8 cellular contexts compared by ENCODE assay signal in the genomic region with DNA sequence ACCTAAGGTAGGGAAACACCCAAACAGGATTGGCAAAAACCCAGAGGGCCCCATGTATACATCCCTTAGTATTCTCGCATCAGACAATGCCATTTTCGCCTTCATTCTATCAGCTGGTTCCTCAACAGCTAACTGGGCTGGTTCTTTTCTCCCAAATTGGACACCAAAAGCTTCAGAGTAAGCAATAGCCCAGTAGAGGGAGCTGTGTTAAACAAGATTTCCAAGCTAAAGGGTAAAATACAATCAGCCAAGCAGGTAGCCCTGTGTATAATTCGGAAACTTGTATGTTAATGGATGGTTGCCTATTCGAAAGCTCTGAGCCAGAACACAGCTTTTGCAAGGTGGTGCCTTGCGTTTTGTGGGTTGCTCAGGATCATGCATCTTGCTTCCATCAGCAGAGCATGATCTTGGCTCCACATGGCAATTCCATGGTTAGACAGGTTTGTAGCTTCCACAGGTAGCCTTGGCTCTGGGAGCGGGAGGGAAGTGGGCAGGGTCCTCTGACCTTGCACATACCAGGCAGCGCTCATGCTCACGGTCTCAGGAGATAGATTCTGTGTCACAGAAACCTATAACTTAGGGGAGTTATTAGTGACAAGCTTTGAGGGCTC.
DNase-seq lines count a peak whose midpoint lies in the region; ATAC-seq and TF ChIP-seq lines count a peak whose summit lies in the region.

No MANE protein-coding gene starts in this region.

- H3K9me3 ChIP-seq in WERI-Rb-1 (ENCODE audit: severe bottlenecking): no peaks in the 10 kb centered on the region
- H3K9me3 ChIP-seq in iPS DF 6.9 (ENCODE audit: control insufficient read depth, insufficient read depth, low read length): no peaks in the 10 kb centered on the region
- H3K9me3 ChIP-seq in testis: no peaks in the 10 kb centered on the region

- DNase-seq in AG10803 (ENCODE audit: low read depth): peak; percentile 74
- DNase-seq in Kasumi-1 (lab: John Stamatoyannopoulos, UW): peak; percentile 88 to 96
- DNase-seq in WERI-Rb-1: no peak
- DNase-seq in iPS DF 6.9 (ENCODE audit: low read depth, low spot score): peak; percentile 27
- DNase-seq in testis: no peak

- H3K27me3 ChIP-seq in WERI-Rb-1 (ENCODE audit: insufficient read depth, low read depth, severe bottlenecking) (peaks cover 83% of the 10 kb centered on the region), iPS DF 6.9 (ENCODE audit: control insufficient read depth, insufficient read depth, low read length) (no peaks in the 10 kb centered on the region), testis (no peaks in the 10 kb centered on the region)

- WGBS in iPS DF 6.9 (ENCODE audit: insufficient coverage, insufficient read length): no CpG with 5 or more reads among the region's 8 CpGs
- WGBS in testis, 2 donors: 62 to 63% methylated on average over 7 to 8 of the region's 8 CpGs

- TF ChIP-seq POLR2A in testis (IDR thresholded peaks at IDR 0.05): no peak

- H3K4me1 ChIP-seq in iPS DF 6.9 (ENCODE audit: control insufficient read depth, insufficient read depth, low read length) (no peaks in the 10 kb centered on the region), testis (peaks cover 17% of the 10 kb centered on the region)

- peak; percentile 30 for ATAC-seq in GM18519 (IDR thresholded peaks at IDR 0.05; ENCODE audit: low FRiP score, unreplicated experiment)
- ATAC-seq in GM18858 (IDR thresholded peaks at IDR 0.05; ENCODE audit: unreplicated experiment): no peak
- no peak for ATAC-seq in HG03135 (IDR thresholded peaks at IDR 0.05; ENCODE audit: unreplicated experiment)

- H3K27ac ChIP-seq in WERI-Rb-1 (no peak overlapping the region), iPS DF 6.9 (ENCODE audit: low read length) (no peak overlapping the region), testis (no peak overlapping the region)

- H3K4me3 ChIP-seq in AG10803 (ENCODE audit: low read length) (no peak overlapping the region), WERI-Rb-1 (ENCODE audit: low read depth, low read length) (no peak overlapping the region), iPS DF 6.9 (ENCODE audit: low read length) (no peak overlapping the region), testis (no peak overlapping the region)

- intact Hi-C loops in testis (cut with DNase I; ENCODE audit: low total_unique reads): loop anchor here (10.0 kb wide), 1 partner anchor 508 kb away; no protein-coding TSS in a partner anchor

- H3K36me3 ChIP-seq in WERI-Rb-1: no peaks in the 10 kb centered on the region
- no peaks in the 10 kb centered on the region for H3K36me3 ChIP-seq in iPS DF 6.9 (ENCODE audit: control insufficient read depth, insufficient read depth, low read length)
- no peaks in the 10 kb centered on the region for H3K36me3 ChIP-seq in testis (ENCODE audit: low read depth, missing control alignments)

- peak; percentile 82 for TF ChIP-seq CTCF in AG10803 (conservative IDR thresholded peaks at IDR 0.05; ENCODE audit: low read length)
- TF ChIP-seq CTCF in WERI-Rb-1 (IDR thresholded peaks at IDR 0.05; ENCODE audit: low read depth, low read length): peak; percentile 41
- peak; percentile 21 to 64 (median 52) for TF ChIP-seq CTCF in testis (IDR thresholded peaks at IDR 0.05)

Comparison
In these comparisons a context has a peak if more than half of its experiments do, and no peak if none do; other contexts are left out.
1. DNase-seq: peak in AG10803 (single experiment), Kasumi-1 (2 of 2) and iPS DF 6.9 (single experiment); none in WERI-Rb-1 (single experiment) and testis (single experiment).
2. Peak in every context shown above with its lines, with median percentiles within 50 percentile points of each other: CTCF ChIP-seq.